27 cellular contexts compared by ENCODE assay signal in genomic region chr1:169724168-169724567, GRCh38. TPM values are rescaled to one million over a fixed set of nuclear protein-coding genes. Genes with fewer than 3 reads are reported as not detected.
DNase-seq lines count a peak whose midpoint lies in the region; ATAC-seq, FAIRE-seq and TF ChIP-seq lines count a peak whose summit lies in the region.
"Had no signal": no experiment of that assay in that cellular context is flagged by ENCODE, and none has a peak within 500 bp of the region (broad histone marks: within the 10 kb centered on the region; RNA-seq: fewer than 3 reads in every experiment).

No MANE protein-coding gene starts in this region.

- TF ChIP-seq RAD21 in GM12878 (IDR thresholded peaks at IDR 0.05; ENCODE audit: insufficient read depth, low read depth, low read length) = no peak

- no peak overlapping the region for H2AFZ ChIP-seq in GM12878 (ENCODE audit: control insufficient read depth, low read depth, low read length)

- no peak overlapping the region for H3K4me2 ChIP-seq in GM12878 (ENCODE audit: control insufficient read depth, insufficient read depth)
- H3K4me2 ChIP-seq: BLaER1 had no signal

- H3K27me3 ChIP-seq in GM12878 (replicated peaks in 1 of 2; ENCODE audit: control insufficient read depth in 2 of 2, insufficient read depth in 2 of 2, low read length in 1 of 2) (no peaks in the 10 kb centered on the region), transverse colon (no peaks in the 10 kb centered on the region)
- H3K27me3 ChIP-seq: BLaER1, SJSA1 had no signal

- ATAC-seq in GM12878 (peak; percentile 39; the same call in 1 of the 3 replicates), mucosa of descending colon (peak; percentile 47), GM18858 (IDR thresholded peaks at IDR 0.05; ENCODE audit: unreplicated experiment) (no peak)
- ATAC-seq: Right ventricle myocardium inferior had no signal

- BruUV-seq in GM12878 (replicated peaks; lab: Mats Ljungman, UMichigan) = no TSS peak

- RAD21 ChIA-PET in GM12878 (lab: Charles Lee; ENCODE audit: unreplicated experiment) = no interaction called here

- in situ Hi-C loops in GM12878 (cut with MboI) (no loop called here), transverse colon (cut with MboI; ENCODE audit: low pct_ligation_motif_present in 1 of 4, low pct_unique_long_range_greater_than_20kb in 1 of 4, low sequenced_read_pairs in 3 of 4) (no loop called here)

- H3K9me3 ChIP-seq in GM12878 (replicated peaks; ENCODE audit: control insufficient read depth, insufficient read depth, low read length) = no peaks in the 10 kb centered on the region
- no peaks in the 10 kb centered on the region for H3K9me3 ChIP-seq in mucosa of descending colon
- H3K9me3 ChIP-seq in transverse colon = no peaks in the 10 kb centered on the region
- H3K9me3 ChIP-seq: BLaER1, SJSA1 had no signal

- no peaks in the 10 kb centered on the region for H3K79me2 ChIP-seq in GM12878 (ENCODE audit: control insufficient read depth, insufficient read depth, low read length)

- TF ChIP-seq EP300 in GM12878 (IDR thresholded peaks at IDR 0.05; ENCODE audit: borderline replicate concordance in 1 of 2, control insufficient read depth in 1 of 2, low read depth in 2 of 2, low read length in 2 of 2) = no peak
- TF ChIP-seq EP300 in transverse colon (IDR thresholded peaks at IDR 0.05; ENCODE audit: low read depth) = no peak

- SMC1A ChIA-PET in GM12878 (lab: Charles Lee; ENCODE audit: uncharacterized antibody, unreplicated experiment) = interaction anchor here (0.6 to 2.7 kb wide), 2 partner anchors 12 to 69 kb away, joined by 3 to 6 read pairs; no protein-coding TSS in a partner anchor

- 35% methylated on average over 4 of the region's 4 CpGs for WGBS in GM12878 (ENCODE audit: insufficient coverage, insufficient replicate concordance, low lambda C conversion rate, missing lambda C conversion rate)
- WGBS in transverse colon (ENCODE audit: low coverage in 1 of 2), 2 donors = 44 to 54% methylated on average over 3 to 4 of the region's 4 CpGs

- no peaks in the 10 kb centered on the region for H3K36me3 ChIP-seq in GM12878 (ENCODE audit: control insufficient read depth in 2 of 2, insufficient read depth in 2 of 2, low read length in 1 of 2)
- H3K36me3 ChIP-seq in mucosa of descending colon (ENCODE audit: low read depth) = no peaks in the 10 kb centered on the region
- no peaks in the 10 kb centered on the region for H3K36me3 ChIP-seq in transverse colon
- H3K36me3 ChIP-seq: BLaER1, SJSA1 had no signal

- H3K27ac ChIP-seq in GM12878 (ENCODE audit: control insufficient read depth, insufficient read depth) (no peak overlapping the region), transverse colon (no peak overlapping the region)
- H3K27ac ChIP-seq: 22Rv1, BLaER1, SJSA1 had no signal

- CTCF ChIA-PET in GM12878 (lab: Yijun Ruan, JAX) = no interaction called here

- FAIRE-seq in GM12878 (lab: Jason Lieb, UNC) = no peak
- FAIRE-seq: G401.6, GM18507, H54 had no signal

- H3K4me3 ChIP-seq in GM12878 = no peak overlapping the region
- H3K4me3 ChIP-seq in mucosa of descending colon = no peak overlapping the region
- H3K4me3 ChIP-seq in transverse colon = no peak overlapping the region
- H3K4me3 ChIP-seq: BLaER1, SJSA1 had no signal

- H3K4me1 ChIP-seq in GM12878 (ENCODE audit: control insufficient read depth, insufficient read depth, low read length) (no peaks in the 10 kb centered on the region), mucosa of descending colon (ENCODE audit: low read depth) (peaks cover 4% of the 10 kb centered on the region), transverse colon (peaks cover 0 to 12% (median 5%) of the 10 kb centered on the region in 4 donors)
- H3K4me1 ChIP-seq: BLaER1 had no signal

- no peaks in the 10 kb centered on the region for H4K20me1 ChIP-seq in GM12878 (ENCODE audit: control insufficient read depth, insufficient read depth)
- H4K20me1 ChIP-seq: BLaER1 had no signal

- TF ChIP-seq POLR2A in GM12878 (IDR thresholded peaks at IDR 0.05; ENCODE audit: low read depth, low read length) (no peak), transverse colon (IDR thresholded peaks at IDR 0.05) (no peak)

- DNase-seq in DMS53 (lab: John Stamatoyannopoulos, UW) (peak; percentile 7), DMS53 treated with DMSO at 0.1 percent for 48 hours (lab: John Stamatoyannopoulos, UW; ENCODE audit: unreplicated experiment) (no peak), GM12878 (ENCODE audit: low read depth, low spot score) (no peak), mucosa of descending colon (no peak), transverse colon (peak; percentile 10), cerebellar cortex (ENCODE audit: low spot score) (no peak), SK-N-DZ (ENCODE audit: low spot score) (no peak)
- DNase-seq: ACHN; CD4-positive, alpha-beta T cell; COR-L47; DMS 273 treated with DMSO at 0.1 percent for 48 hours; Kasumi-1; NCI-H1694; NCI-H2081; NCI-H2171 treated with DMSO at 0.1 percent for 48 hours; NCI-H446; NCI-H526; OCI-M1 had no signal

- intact Hi-C loops in GM12878 (cut with micrococcal nuclease; ENCODE audit: unreplicated experiment) (no loop called here), mucosa of descending colon (cut with DNase I, micrococcal nuclease) (no loop called here), transverse colon (cut with DNase I; ENCODE audit: low total_unique reads) (no loop called here)

- no peak overlapping the region for H3K9ac ChIP-seq in GM12878 (ENCODE audit: control insufficient read depth, insufficient read depth, low read length)
- H3K9ac ChIP-seq: BLaER1 had no signal

- POLR2A ChIA-PET in GM12878 (lab: Charles Lee) = no interaction called here

- TF ChIP-seq CTCF in GM12878 (IDR thresholded peaks at IDR 0.05 in 2 of 3, conservative IDR thresholded peaks at IDR 0.05 in 1 of 3; ENCODE audit: control insufficient read depth in 2 of 3, extremely low read depth in 1 of 3, insufficient read depth in 1 of 3, low read depth in 3 of 3, low read length in 3 of 3) = no peak
- TF ChIP-seq CTCF in mucosa of descending colon (IDR thresholded peaks at IDR 0.05) = no peak
- no peak for TF ChIP-seq CTCF in transverse colon (IDR thresholded peaks at IDR 0.05)

TF ChIP-seq in GM12878, 131 proteins besides CTCF, POLR2A, EP300 and RAD21 (continues in another document):
- no peak for TF ChIP-seq IRF3 (IDR thresholded peaks at IDR 0.05)
- TF ChIP-seq YBX1 (IDR thresholded peaks at IDR 0.05) = no peak

RNA-seq across cellular contexts. Expression of gene SELE, which starts 9.7 kb away (rescaled TPM):
- not detected in 2 replicates for total RNA-seq in GM12878 (2013; cell fraction: nucleolus; rRNA removed)
- total RNA-seq in GM12878 (2014; rRNA removed) (not detected in 2 replicates), GM12878 (2014; rRNA removed; fragmentation: Illumina TruSeq; extraction: Trizol) (not detected in 2 replicates), GM12878 (2021) (not detected in 2 replicates), mucosa of descending colon (under 1 TPM; 0.35 to 0.67 (median 0.63) TPM), transverse colon (under 1 TPM in 2 of 4 donors, not detected in 2; 0.14 to 0.16 TPM)
- not detected for polyA plus RNA-seq in GM12878 (2011; ENCODE audit: low read depth)
- polyA plus RNA-seq in GM12878 (2011; rRNA removed) (not detected in 2 replicates), GM12878 (2014; fragmentation: Illumina TruSeq; extraction: Trizol) (not detected in 2 replicates), GM12878 (2014; fragmentation: Nextera tagmentation; extraction: Ambion mirVana) (not detected), GM12878 (2014; rRNA removed) (not detected in 2 replicates), GM12878 (2016; fragmentation: Nextera tagmentation; extraction: Ambion mirVana) (not detected)
- polyA plus RNA-seq in GM12878 (2011; cell fraction: cytosol; rRNA removed) = not detected in 2 replicates
- not detected in 2 replicates for polyA plus RNA-seq in GM12878 (2011; cell fraction: nucleus; rRNA removed)
- not detected in 2 replicates for polyA plus RNA-seq in GM12878 (2012)
- polyA minus RNA-seq in GM12878 (2011; rRNA and poly(A)+ RNA removed) = not detected in 2 replicates
- polyA minus RNA-seq in GM12878 (2011; cell fraction: cytosol; rRNA and poly(A)+ RNA removed) = not detected in 2 replicates
- polyA minus RNA-seq in GM12878 (2011; cell fraction: nucleus; rRNA and poly(A)+ RNA removed) = not detected in 2 replicates
- polyA plus RNA-seq in SK-N-DZ (2014; cell fraction: cytosol; rRNA removed) = not detected in 2 replicates
- not detected in 2 replicates for polyA plus RNA-seq in SK-N-DZ (2014; cell fraction: nucleus; rRNA removed)
- total RNA-seq: CD4-positive, alpha-beta T cell; MCF 10A had no signal

RNA-seq across cellular contexts. Expression of gene SELL, which starts 12.7 kb away (rescaled TPM):
- 16.0 and 27.0 TPM in 2 replicates for total RNA-seq in GM12878 (2013; cell fraction: nucleolus; rRNA removed)
- total RNA-seq in GM12878 (2014; rRNA removed) = 37.2 and 41.6 TPM in 2 replicates
- total RNA-seq in GM12878 (2014; rRNA removed; fragmentation: Illumina TruSeq; extraction: Trizol) = 50.5 and 52.1 TPM in 2 replicates
- 43.6 and 55.2 TPM in 2 replicates for total RNA-seq in GM12878 (2021)
- polyA plus RNA-seq in GM12878 (2011; ENCODE audit: low read depth) = 13.7 TPM
- 49.7 and 61.0 TPM in 2 replicates for polyA plus RNA-seq in GM12878 (2011; rRNA removed)
- 27.1 and 28.6 TPM in 2 replicates for polyA plus RNA-seq in GM12878 (2011; cell fraction: cytosol; rRNA removed)
- polyA plus RNA-seq in GM12878 (2011; cell fraction: nucleus; rRNA removed) = 17.1 and 20.2 TPM in 2 replicates
- polyA plus RNA-seq in GM12878 (2012) = 12.5 and 28.8 TPM in 2 replicates
- polyA plus RNA-seq in GM12878 (2014; fragmentation: Illumina TruSeq; extraction: Trizol) = 66.0 and 78.2 TPM in 2 replicates
- 10 to 100 TPM; 53.5 to 63.2 TPM for polyA plus RNA-seq in GM12878 (2014; fragmentation: Nextera tagmentation; extraction: Ambion mirVana)
- polyA plus RNA-seq in GM12878 (2014; rRNA removed) = 29.6 and 40.9 TPM in 2 replicates
- 10 to 100 TPM; 31.8 to 35.3 TPM for polyA plus RNA-seq in GM12878 (2016; fragmentation: Nextera tagmentation; extraction: Ambion mirVana)
- 37.3 and 38.3 TPM in 2 replicates for polyA minus RNA-seq in GM12878 (2011; rRNA and poly(A)+ RNA removed)
- polyA minus RNA-seq in GM12878 (2011; cell fraction: cytosol; rRNA and poly(A)+ RNA removed) = 19.5 and 22.1 TPM in 2 replicates
- 15.1 and 16.5 TPM in 2 replicates for polyA minus RNA-seq in GM12878 (2011; cell fraction: nucleus; rRNA and poly(A)+ RNA removed)
- 1 to 10 TPM in 1 of 3 donors, under 1 TPM in 2; 0.78 to 2.5 (median 0.92) TPM for total RNA-seq in mucosa of descending colon
- total RNA-seq in transverse colon = 1 to 10 TPM in 2 of 4 donors, under 1 TPM in 1, not detected in 1; 0.55 to 6.4 (median 2.9) TPM
- not detected in 2 replicates for polyA plus RNA-seq in SK-N-DZ (2014; cell fraction: cytosol; rRNA removed)
- not detected in 2 replicates for polyA plus RNA-seq in SK-N-DZ (2014; cell fraction: nucleus; rRNA removed)
- total RNA-seq: MCF 10A had no signal

Comparison
In these comparisons a context has a peak if more than half of its experiments do, and no peak if none do; other contexts are left out.
1. DNase-seq: peak in DMS53 (single experiment) and transverse colon (single experiment); none in DMS53 treated with DMSO at 0.1 percent for 48 hours (single experiment), GM12878 (single experiment), mucosa of descending colon (0 of 3), cerebellar cortex (single experiment) and SK-N-DZ (single experiment).